Comparison of ENCODE assay signal across 13 cellular contexts in the genomic region with DNA sequence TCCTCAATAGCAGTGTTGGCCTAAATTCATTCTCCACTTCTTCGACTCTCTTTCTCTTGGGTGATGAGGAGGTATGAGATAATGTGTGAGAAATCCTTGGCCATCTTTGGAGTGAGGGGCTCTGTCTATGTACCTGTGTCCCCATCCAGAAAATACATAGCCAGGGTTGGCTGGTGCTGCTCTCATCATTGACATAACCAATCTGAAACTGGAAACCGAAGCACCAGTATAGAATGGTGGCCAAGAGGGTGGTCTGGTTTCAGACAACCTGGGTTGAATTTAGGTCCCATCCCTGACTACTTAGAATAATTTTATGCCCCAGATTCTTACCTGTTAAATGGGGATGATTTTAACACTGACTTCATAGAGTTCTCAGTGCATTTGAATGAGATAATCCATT.
DNase-seq lines count a peak whose midpoint lies in the region; ATAC-seq and TF ChIP-seq lines count a peak whose summit lies in the region.
"Had no signal": no experiment of that assay in that cellular context is flagged by ENCODE, and none has a peak within 500 bp of the region (broad histone marks: within the 10 kb centered on the region; RNA-seq: fewer than 3 reads in every experiment).

No MANE protein-coding gene starts in this region.

- peak overlapping the region; percentile 68 for H3K27ac ChIP-seq in SJSA1
- peak overlapping the region; percentile 81 for H3K27ac ChIP-seq in smooth muscle cell (ENCODE audit: low read depth)

- no peaks in the 10 kb centered on the region for H3K36me3 ChIP-seq in SJSA1
- H3K36me3 ChIP-seq in smooth muscle cell (ENCODE audit: low read depth) = no peaks in the 10 kb centered on the region

- ATAC-seq in HG03159 (IDR thresholded peaks at IDR 0.05; ENCODE audit: unreplicated experiment) = no peak

- H3K9ac ChIP-seq in smooth muscle cell (ENCODE audit: low read depth) = peak overlapping the region; percentile 32

- H3K27me3 ChIP-seq in SJSA1 (replicated peaks) (no peaks in the 10 kb centered on the region), smooth muscle cell (ENCODE audit: low read depth) (no peaks in the 10 kb centered on the region)

- no peak for DNase-seq in activated naive CD4-positive, alpha-beta T cell treated with anti-CD3 and anti-CD28 coated beads for 36 hours
- DNase-seq in activated naive CD4-positive, alpha-beta T cell (lab: John Stamatoyannopoulos, UW) = no peak
- no peak for DNase-seq in SJSA1 (ENCODE audit: low read depth in 1 of 2, low spot score in 2 of 2)
- no peak for DNase-seq in smooth muscle cell (lab: John Stamatoyannopoulos, UW; ENCODE audit: unreplicated experiment)
- no peak for DNase-seq in progenitor cell of endocrine pancreas (ENCODE audit: low spot score, unreplicated experiment)
- DNase-seq in iPS-NIHi7 (ENCODE audit: extremely low spot score) = no peak
- DNase-seq: activated CD4-positive, CD25-positive, alpha-beta regulatory T cell; foreskin melanocyte; NCI-H1694 treated with DMSO at 0.1 percent for 48 hours; NCI-H510A treated with DMSO at 0.1 percent for 48 hours had no signal

- TF ChIP-seq CTCF in smooth muscle cell (IDR thresholded peaks at IDR 0.05; ENCODE audit: borderline replicate concordance, insufficient read depth, poor library complexity, severe bottlenecking) = no peak
- no peak for TF ChIP-seq CTCF in progenitor cell of endocrine pancreas (IDR thresholded peaks at IDR 0.05; ENCODE audit: unreplicated experiment)

- no peaks in the 10 kb centered on the region for H4K20me1 ChIP-seq in smooth muscle cell (ENCODE audit: low read depth)

- H3K27ac Mint-ChIP-seq in activated naive CD4-positive, alpha-beta T cell treated with anti-CD3 and anti-CD28 coated beads for 36 hours = peak overlapping the region; percentile 81
- H3K27ac Mint-ChIP-seq in dendritic cell treated with granulocyte-macrophage colony-stimulating factor and Interleukin-4, amounts not matched to agents 40 ng/mL and 50 ng/mL, for 4 days = peak overlapping the region; percentile 76
- no peak overlapping the region for H3K27ac Mint-ChIP-seq in progenitor cell of endocrine pancreas
- H3K27ac Mint-ChIP-seq: brain had no signal

- H3K79me2 ChIP-seq in smooth muscle cell (ENCODE audit: low read depth) = no peaks in the 10 kb centered on the region

- peaks cover 3% of the 10 kb centered on the region for H3K36me3 Mint-ChIP-seq in activated naive CD4-positive, alpha-beta T cell treated with anti-CD3 and anti-CD28 coated beads for 36 hours (ENCODE audit: low read depth)
- H3K36me3 Mint-ChIP-seq in dendritic cell treated with granulocyte-macrophage colony-stimulating factor and Interleukin-4, amounts not matched to agents 40 ng/mL and 50 ng/mL, for 4 days (ENCODE audit: low read depth) = peaks cover 13% of the 10 kb centered on the region
- H3K36me3 Mint-ChIP-seq in progenitor cell of endocrine pancreas (ENCODE audit: insufficient read depth) = no peaks in the 10 kb centered on the region
- H3K36me3 Mint-ChIP-seq: brain had no signal

- H3K9me3 ChIP-seq in SJSA1 (replicated peaks) (no peaks in the 10 kb centered on the region), smooth muscle cell (replicated peaks; ENCODE audit: low read depth) (no peaks in the 10 kb centered on the region)

- H3K4me1 Mint-ChIP-seq in activated naive CD4-positive, alpha-beta T cell treated with anti-CD3 and anti-CD28 coated beads for 36 hours (ENCODE audit: low read depth) = peaks cover 53% of the 10 kb centered on the region
- peaks cover 74% of the 10 kb centered on the region for H3K4me1 Mint-ChIP-seq in dendritic cell treated with granulocyte-macrophage colony-stimulating factor and Interleukin-4, amounts not matched to agents 40 ng/mL and 50 ng/mL, for 4 days (ENCODE audit: low read depth)
- peaks cover 6% of the 10 kb centered on the region for H3K4me1 Mint-ChIP-seq in progenitor cell of endocrine pancreas (ENCODE audit: low read depth)

- H3F3A ChIP-seq in smooth muscle cell (ENCODE audit: low read depth) = peaks cover 17% of the 10 kb centered on the region

- intact Hi-C loops in activated naive CD4-positive, alpha-beta T cell treated with anti-CD3 and anti-CD28 coated beads for 36 hours (cut with micrococcal nuclease) = loop anchor here (2.0 kb wide), 1 partner anchor 19 kb away; no protein-coding TSS in a partner anchor
- intact Hi-C loops in dendritic cell treated with granulocyte-macrophage colony-stimulating factor and Interleukin-4, amounts not matched to agents 40 ng/mL and 50 ng/mL, for 4 days (cut with micrococcal nuclease) = no loop called here

- peak overlapping the region; percentile 36 for H3K4me2 ChIP-seq in smooth muscle cell

- H3K4me1 ChIP-seq in SJSA1 (replicated peaks) (peaks cover 65% of the 10 kb centered on the region), smooth muscle cell (ENCODE audit: low read depth) (peaks cover 19% of the 10 kb centered on the region)

- H2AFZ ChIP-seq in smooth muscle cell (ENCODE audit: low read depth) = no peak overlapping the region

- 98% methylated on average over 2 of the region's 2 CpGs for WGBS in smooth muscle cell (ENCODE audit: low lambda C conversion rate)

- CTCF ChIA-PET in activated naive CD4-positive, alpha-beta T cell treated with anti-CD3 and anti-CD28 coated beads for 36 hours (lab: Charles Lee) = interaction anchor here (0.6 kb wide), 1 partner anchor 427 kb away, joined by 4 read pairs; no protein-coding TSS in a partner anchor

- no peaks in the 10 kb centered on the region for H3K9me3 Mint-ChIP-seq in activated naive CD4-positive, alpha-beta T cell treated with anti-CD3 and anti-CD28 coated beads for 36 hours
- no peaks in the 10 kb centered on the region for H3K9me3 Mint-ChIP-seq in dendritic cell treated with granulocyte-macrophage colony-stimulating factor and Interleukin-4, amounts not matched to agents 40 ng/mL and 50 ng/mL, for 4 days
- H3K9me3 Mint-ChIP-seq in progenitor cell of endocrine pancreas (ENCODE audit: low read depth) = no peaks in the 10 kb centered on the region
- H3K9me3 Mint-ChIP-seq: brain had no signal

- no peak overlapping the region for H3K4me3 ChIP-seq in SJSA1
- no peak overlapping the region for H3K4me3 ChIP-seq in smooth muscle cell

- no peak overlapping the region for H3K4me3 Mint-ChIP-seq in activated naive CD4-positive, alpha-beta T cell treated with anti-CD3 and anti-CD28 coated beads for 36 hours
- no peak overlapping the region for H3K4me3 Mint-ChIP-seq in dendritic cell treated with granulocyte-macrophage colony-stimulating factor and Interleukin-4, amounts not matched to agents 40 ng/mL and 50 ng/mL, for 4 days
- no peak overlapping the region for H3K4me3 Mint-ChIP-seq in progenitor cell of endocrine pancreas (ENCODE audit: low read depth)
- H3K4me3 Mint-ChIP-seq: brain had no signal

- H3K27me3 Mint-ChIP-seq in activated naive CD4-positive, alpha-beta T cell treated with anti-CD3 and anti-CD28 coated beads for 36 hours (ENCODE audit: low read depth) = no peaks in the 10 kb centered on the region
- no peaks in the 10 kb centered on the region for H3K27me3 Mint-ChIP-seq in dendritic cell treated with granulocyte-macrophage colony-stimulating factor and Interleukin-4, amounts not matched to agents 40 ng/mL and 50 ng/mL, for 4 days
- no peaks in the 10 kb centered on the region for H3K27me3 Mint-ChIP-seq in progenitor cell of endocrine pancreas
